1 cellular context compared by ENCODE assay signal in the genomic region with DNA sequence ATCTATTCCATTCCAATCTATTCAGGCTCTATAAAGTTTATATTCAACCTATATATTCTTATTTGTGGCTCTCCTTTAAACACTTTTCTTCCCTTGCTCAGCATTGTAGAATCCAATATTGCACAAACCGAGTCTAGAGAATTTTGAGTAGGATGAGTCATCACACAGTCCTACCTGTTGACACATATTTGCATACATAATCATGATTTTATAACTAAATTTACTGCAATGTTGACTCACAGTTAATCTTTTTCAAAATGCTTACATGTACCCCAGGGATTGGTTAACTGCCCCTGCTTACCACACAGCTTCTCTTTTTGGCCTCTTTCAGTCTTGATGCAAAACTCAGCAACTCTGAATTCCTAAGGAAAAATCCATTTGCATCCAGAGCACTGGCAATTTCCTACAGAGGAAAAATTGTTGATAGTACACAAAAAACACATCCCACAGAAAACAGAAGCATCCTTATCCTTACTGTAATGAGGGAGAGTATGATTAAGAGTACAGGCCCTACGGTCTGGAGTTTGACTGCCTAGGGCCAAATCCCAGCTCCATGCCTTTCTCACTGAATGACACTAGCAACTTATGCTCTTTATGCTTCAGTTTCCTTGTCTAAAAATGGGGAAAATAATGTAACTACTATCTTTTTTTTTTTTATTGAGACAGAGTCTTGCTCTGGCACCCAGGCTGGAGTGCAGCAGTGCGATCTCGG.
A peak's percentile ranks its signal among the peaks of the same experiment; 100 is the strongest.
TF ChIP-seq lines count a peak whose summit lies in the region.

No MANE protein-coding gene starts in this region.

TF ChIP-seq in HEK293, 187 proteins besides CTCF, POLR2A, EP300 and RAD21 (continued from another document and continues in another):
- TF ChIP-seq, protein P1, sequence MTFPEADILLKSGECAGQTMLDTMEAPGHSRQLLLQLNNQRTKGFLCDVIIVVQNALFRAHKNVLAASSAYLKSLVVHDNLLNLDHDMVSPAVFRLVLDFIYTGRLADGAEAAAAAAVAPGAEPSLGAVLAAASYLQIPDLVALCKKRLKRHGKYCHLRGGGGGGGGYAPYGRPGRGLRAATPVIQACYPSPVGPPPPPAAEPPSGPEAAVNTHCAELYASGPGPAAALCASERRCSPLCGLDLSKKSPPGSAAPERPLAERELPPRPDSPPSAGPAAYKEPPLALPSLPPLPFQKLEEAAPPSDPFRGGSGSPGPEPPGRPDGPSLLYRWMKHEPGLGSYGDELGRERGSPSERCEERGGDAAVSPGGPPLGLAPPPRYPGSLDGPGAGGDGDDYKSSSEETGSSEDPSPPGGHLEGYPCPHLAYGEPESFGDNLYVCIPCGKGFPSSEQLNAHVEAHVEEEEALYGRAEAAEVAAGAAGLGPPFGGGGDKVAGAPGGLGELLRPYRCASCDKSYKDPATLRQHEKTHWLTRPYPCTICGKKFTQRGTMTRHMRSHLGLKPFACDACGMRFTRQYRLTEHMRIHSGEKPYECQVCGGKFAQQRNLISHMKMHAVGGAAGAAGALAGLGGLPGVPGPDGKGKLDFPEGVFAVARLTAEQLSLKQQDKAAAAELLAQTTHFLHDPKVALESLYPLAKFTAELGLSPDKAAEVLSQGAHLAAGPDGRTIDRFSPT (tag by site-specific recombination; IDR thresholded peaks at IDR 0.05), result peak; percentile 83
- TF ChIP-seq, protein P2, sequence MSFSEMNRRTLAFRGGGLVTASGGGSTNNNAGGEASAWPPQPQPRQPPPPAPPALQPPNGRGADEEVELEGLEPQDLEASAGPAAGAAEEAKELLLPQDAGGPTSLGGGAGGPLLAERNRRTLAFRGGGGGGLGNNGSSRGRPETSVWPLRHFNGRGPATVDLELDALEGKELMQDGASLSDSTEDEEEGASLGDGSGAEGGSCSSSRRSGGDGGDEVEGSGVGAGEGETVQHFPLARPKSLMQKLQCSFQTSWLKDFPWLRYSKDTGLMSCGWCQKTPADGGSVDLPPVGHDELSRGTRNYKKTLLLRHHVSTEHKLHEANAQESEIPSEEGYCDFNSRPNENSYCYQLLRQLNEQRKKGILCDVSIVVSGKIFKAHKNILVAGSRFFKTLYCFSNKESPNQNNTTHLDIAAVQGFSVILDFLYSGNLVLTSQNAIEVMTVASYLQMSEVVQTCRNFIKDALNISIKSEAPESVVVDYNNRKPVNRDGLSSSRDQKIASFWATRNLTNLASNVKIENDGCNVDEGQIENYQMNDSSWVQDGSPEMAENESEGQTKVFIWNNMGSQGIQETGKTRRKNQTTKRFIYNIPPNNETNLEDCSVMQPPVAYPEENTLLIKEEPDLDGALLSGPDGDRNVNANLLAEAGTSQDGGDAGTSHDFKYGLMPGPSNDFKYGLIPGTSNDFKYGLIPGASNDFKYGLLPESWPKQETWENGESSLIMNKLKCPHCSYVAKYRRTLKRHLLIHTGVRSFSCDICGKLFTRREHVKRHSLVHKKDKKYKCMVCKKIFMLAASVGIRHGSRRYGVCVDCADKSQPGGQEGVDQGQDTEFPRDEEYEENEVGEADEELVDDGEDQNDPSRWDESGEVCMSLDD (tag by site-specific recombination; IDR thresholded peaks at IDR 0.05), result no peak
- peak; percentile 58 for TF ChIP-seq SETDB1 (IDR thresholded peaks at IDR 0.05; ENCODE audit: insufficient read length, low read length)
- TF ChIP-seq KLF9 (tag by site-specific recombination; IDR thresholded peaks at IDR 0.05; ENCODE audit: low read depth), result no peak
- no peak for TF ChIP-seq ZNF776 (tag by site-specific recombination; IDR thresholded peaks at IDR 0.05; ENCODE audit: borderline replicate concordance)
- TF ChIP-seq ZNF404 (tag by site-specific recombination; IDR thresholded peaks at IDR 0.05), result no peak
- TF ChIP-seq REST (tag by site-specific recombination; IDR thresholded peaks at IDR 0.05), result no peak
- TF ChIP-seq ZNF624 (tag by site-specific recombination; IDR thresholded peaks at IDR 0.05), result no peak
- TF ChIP-seq ZNF292 (tag by site-specific recombination; IDR thresholded peaks at IDR 0.05; ENCODE audit: borderline replicate concordance, low read depth), result no peak
- TF ChIP-seq, protein P3, sequence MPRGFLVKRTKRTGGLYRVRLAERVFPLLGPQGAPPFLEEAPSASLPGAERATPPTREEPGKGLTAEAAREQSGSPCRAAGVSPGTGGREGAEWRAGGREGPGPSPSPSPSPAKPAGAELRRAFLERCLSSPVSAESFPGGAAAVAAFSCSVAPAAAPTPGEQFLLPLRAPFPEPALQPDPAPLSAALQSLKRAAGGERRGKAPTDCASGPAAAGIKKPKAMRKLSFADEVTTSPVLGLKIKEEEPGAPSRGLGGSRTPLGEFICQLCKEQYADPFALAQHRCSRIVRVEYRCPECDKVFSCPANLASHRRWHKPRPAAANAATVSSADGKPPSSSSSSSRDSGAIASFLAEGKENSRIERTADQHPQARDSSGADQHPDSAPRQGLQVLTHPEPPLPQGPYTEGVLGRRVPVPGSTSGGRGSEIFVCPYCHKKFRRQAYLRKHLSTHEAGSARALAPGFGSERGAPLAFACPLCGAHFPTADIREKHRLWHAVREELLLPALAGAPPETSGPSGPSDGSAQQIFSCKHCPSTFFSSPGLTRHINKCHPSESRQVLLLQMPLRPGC (tag by site-specific recombination; IDR thresholded peaks at IDR 0.05), result no peak
- TF ChIP-seq ZSCAN5A (tag by site-specific recombination; IDR thresholded peaks at IDR 0.05), result no peak
- TF ChIP-seq ZNF571 (tag by site-specific recombination; IDR thresholded peaks at IDR 0.05), result no peak
- TF ChIP-seq SP7 (tag by site-specific recombination; IDR thresholded peaks at IDR 0.05), result 0 out of 2 replicates have a peak, but pooled peaks have one; percentile 46
- TF ChIP-seq, protein P4, sequence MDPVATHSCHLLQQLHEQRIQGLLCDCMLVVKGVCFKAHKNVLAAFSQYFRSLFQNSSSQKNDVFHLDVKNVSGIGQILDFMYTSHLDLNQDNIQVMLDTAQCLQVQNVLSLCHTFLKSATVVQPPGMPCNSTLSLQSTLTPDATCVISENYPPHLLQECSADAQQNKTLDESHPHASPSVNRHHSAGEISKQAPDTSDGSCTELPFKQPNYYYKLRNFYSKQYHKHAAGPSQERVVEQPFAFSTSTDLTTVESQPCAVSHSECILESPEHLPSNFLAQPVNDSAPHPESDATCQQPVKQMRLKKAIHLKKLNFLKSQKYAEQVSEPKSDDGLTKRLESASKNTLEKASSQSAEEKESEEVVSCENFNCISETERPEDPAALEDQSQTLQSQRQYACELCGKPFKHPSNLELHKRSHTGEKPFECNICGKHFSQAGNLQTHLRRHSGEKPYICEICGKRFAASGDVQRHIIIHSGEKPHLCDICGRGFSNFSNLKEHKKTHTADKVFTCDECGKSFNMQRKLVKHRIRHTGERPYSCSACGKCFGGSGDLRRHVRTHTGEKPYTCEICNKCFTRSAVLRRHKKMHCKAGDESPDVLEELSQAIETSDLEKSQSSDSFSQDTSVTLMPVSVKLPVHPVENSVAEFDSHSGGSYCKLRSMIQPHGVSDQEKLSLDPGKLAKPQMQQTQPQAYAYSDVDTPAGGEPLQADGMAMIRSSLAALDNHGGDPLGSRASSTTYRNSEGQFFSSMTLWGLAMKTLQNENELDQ (tag by site-specific recombination; IDR thresholded peaks at IDR 0.05; ENCODE audit: low read depth), result no peak
- no peak for TF ChIP-seq ZSCAN16 (tag by site-specific recombination; IDR thresholded peaks at IDR 0.05)
- no peak for TF ChIP-seq WT1 (tag by site-specific recombination; IDR thresholded peaks at IDR 0.05)
- no peak for TF ChIP-seq PATZ1 (tag by site-specific recombination; IDR thresholded peaks at IDR 0.05)
- TF ChIP-seq ZNF785 (tag by site-specific recombination; IDR thresholded peaks at IDR 0.05), result no peak
- TF ChIP-seq, protein P5, sequence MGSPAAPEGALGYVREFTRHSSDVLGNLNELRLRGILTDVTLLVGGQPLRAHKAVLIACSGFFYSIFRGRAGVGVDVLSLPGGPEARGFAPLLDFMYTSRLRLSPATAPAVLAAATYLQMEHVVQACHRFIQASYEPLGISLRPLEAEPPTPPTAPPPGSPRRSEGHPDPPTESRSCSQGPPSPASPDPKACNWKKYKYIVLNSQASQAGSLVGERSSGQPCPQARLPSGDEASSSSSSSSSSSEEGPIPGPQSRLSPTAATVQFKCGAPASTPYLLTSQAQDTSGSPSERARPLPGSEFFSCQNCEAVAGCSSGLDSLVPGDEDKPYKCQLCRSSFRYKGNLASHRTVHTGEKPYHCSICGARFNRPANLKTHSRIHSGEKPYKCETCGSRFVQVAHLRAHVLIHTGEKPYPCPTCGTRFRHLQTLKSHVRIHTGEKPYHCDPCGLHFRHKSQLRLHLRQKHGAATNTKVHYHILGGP (tag by site-specific recombination; IDR thresholded peaks at IDR 0.05), result no peak
- TF ChIP-seq ZNF514 (tag by site-specific recombination; IDR thresholded peaks at IDR 0.05), result no peak
- no peak for TF ChIP-seq GFI1B (tag by site-specific recombination; IDR thresholded peaks at IDR 0.05)
- TF ChIP-seq ZNF121 (tag by site-specific recombination; IDR thresholded peaks at IDR 0.05), result no peak
- TF ChIP-seq, protein P6, sequence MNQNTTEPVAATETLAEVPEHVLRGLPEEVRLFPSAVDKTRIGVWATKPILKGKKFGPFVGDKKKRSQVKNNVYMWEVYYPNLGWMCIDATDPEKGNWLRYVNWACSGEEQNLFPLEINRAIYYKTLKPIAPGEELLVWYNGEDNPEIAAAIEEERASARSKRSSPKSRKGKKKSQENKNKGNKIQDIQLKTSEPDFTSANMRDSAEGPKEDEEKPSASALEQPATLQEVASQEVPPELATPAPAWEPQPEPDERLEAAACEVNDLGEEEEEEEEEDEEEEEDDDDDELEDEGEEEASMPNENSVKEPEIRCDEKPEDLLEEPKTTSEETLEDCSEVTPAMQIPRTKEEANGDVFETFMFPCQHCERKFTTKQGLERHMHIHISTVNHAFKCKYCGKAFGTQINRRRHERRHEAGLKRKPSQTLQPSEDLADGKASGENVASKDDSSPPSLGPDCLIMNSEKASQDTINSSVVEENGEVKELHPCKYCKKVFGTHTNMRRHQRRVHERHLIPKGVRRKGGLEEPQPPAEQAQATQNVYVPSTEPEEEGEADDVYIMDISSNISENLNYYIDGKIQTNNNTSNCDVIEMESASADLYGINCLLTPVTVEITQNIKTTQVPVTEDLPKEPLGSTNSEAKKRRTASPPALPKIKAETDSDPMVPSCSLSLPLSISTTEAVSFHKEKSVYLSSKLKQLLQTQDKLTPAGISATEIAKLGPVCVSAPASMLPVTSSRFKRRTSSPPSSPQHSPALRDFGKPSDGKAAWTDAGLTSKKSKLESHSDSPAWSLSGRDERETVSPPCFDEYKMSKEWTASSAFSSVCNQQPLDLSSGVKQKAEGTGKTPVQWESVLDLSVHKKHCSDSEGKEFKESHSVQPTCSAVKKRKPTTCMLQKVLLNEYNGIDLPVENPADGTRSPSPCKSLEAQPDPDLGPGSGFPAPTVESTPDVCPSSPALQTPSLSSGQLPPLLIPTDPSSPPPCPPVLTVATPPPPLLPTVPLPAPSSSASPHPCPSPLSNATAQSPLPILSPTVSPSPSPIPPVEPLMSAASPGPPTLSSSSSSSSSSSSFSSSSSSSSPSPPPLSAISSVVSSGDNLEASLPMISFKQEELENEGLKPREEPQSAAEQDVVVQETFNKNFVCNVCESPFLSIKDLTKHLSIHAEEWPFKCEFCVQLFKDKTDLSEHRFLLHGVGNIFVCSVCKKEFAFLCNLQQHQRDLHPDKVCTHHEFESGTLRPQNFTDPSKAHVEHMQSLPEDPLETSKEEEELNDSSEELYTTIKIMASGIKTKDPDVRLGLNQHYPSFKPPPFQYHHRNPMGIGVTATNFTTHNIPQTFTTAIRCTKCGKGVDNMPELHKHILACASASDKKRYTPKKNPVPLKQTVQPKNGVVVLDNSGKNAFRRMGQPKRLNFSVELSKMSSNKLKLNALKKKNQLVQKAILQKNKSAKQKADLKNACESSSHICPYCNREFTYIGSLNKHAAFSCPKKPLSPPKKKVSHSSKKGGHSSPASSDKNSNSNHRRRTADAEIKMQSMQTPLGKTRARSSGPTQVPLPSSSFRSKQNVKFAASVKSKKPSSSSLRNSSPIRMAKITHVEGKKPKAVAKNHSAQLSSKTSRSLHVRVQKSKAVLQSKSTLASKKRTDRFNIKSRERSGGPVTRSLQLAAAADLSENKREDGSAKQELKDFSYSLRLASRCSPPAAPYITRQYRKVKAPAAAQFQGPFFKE (tag by site-specific recombination; IDR thresholded peaks at IDR 0.05; ENCODE audit: borderline replicate concordance), result no peak
- TF ChIP-seq ZNF324 (tag by site-specific recombination; IDR thresholded peaks at IDR 0.05), result no peak
